ENCODE assay signal across 1 cellular context in the genomic region with DNA sequence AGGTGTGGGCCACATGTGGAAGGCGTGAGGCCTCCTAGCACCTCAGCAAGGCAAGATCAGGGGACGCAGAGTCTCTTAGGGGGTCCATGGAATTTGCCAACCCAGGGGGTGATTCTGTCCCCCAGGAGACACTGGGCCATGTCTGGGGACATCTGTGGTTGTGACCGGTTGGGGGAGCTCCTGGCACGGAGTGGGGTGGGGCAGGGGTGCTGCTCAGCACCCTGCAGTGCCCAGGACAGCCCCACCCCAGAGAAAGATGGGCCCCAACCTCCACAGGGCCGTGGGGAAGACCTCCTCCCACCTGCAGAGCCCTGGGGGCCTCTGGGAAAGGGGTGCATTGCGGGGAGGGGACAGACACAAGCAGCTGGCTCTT.
TF ChIP-seq lines count a peak whose summit lies in the region.

No MANE protein-coding gene starts in this region.

TF ChIP-seq in GM12878, 131 proteins besides CTCF, POLR2A, EP300 and RAD21:
- no peak for TF ChIP-seq CHD2 (IDR thresholded peaks at IDR 0.05; ENCODE audit: borderline replicate concordance, low read depth, low read length)
- TF ChIP-seq RELB (IDR thresholded peaks at IDR 0.05; ENCODE audit: low read depth) = 0 out of 2 replicates have a peak, but pooled peaks have one; percentile 6
- peak; percentile 44 for TF ChIP-seq POLR2AphosphoS5 (IDR thresholded peaks at IDR 0.05; ENCODE audit: low read length)
- 0 out of 4 replicates have a peak, but pooled peaks of 1 of the 2 experiments have one; percentile 9 for TF ChIP-seq BHLHE40 (IDR thresholded peaks at IDR 0.05; ENCODE audit: borderline replicate concordance in 1 of 2, low read depth in 2 of 2, low read length in 1 of 2)
- TF ChIP-seq, protein P1, sequence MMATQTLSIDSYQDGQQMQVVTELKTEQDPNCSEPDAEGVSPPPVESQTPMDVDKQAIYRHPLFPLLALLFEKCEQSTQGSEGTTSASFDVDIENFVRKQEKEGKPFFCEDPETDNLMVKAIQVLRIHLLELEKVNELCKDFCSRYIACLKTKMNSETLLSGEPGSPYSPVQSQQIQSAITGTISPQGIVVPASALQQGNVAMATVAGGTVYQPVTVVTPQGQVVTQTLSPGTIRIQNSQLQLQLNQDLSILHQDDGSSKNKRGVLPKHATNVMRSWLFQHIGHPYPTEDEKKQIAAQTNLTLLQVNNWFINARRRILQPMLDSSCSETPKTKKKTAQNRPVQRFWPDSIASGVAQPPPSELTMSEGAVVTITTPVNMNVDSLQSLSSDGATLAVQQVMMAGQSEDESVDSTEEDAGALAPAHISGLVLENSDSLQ (IDR thresholded peaks at IDR 0.05) = no peak
- 0 out of 2 replicates have a peak, but pooled peaks have one; percentile 36 for TF ChIP-seq BACH1 (IDR thresholded peaks at IDR 0.05; ENCODE audit: borderline replicate concordance)
- TF ChIP-seq PML (IDR thresholded peaks at IDR 0.05; ENCODE audit: low read length) = peak; percentile 34; the same call in 1 of the 2 replicates
- TF ChIP-seq EZH2 (IDR thresholded peaks at IDR 0.05; ENCODE audit: borderline replicate concordance, control insufficient read depth, low read depth, low read length) = no peak
- TF ChIP-seq IKZF1 (conservative IDR thresholded peaks at IDR 0.05) = no peak
- no peak for TF ChIP-seq PRDM15 (CRISPR knock-in tag; IDR thresholded peaks at IDR 0.05)
- TF ChIP-seq SMC3 (IDR thresholded peaks at IDR 0.05; ENCODE audit: borderline replicate concordance, low read length) = 0 out of 2 replicates have a peak, but pooled peaks have one; percentile 13
- peak; percentile 52; the same call in 1 of the 2 replicates for TF ChIP-seq POLR2AphosphoS2 (IDR thresholded peaks at IDR 0.05; ENCODE audit: low read depth, low read length)
